25 cellular contexts compared by ENCODE assay signal in genomic region chr2:76633522-76633921, GRCh38.
"Had no signal": no experiment of that assay in that cellular context is flagged by ENCODE, and none has a peak within 500 bp of the region (broad histone marks: within the 10 kb centered on the region; RNA-seq: fewer than 3 reads in every experiment).

No MANE protein-coding gene starts in this region.

- H3K27me3 ChIP-seq: colonic mucosa, dorsolateral prefrontal cortex, esophagus muscularis mucosa, esophagus squamous epithelium, foreskin keratinocyte, gastrocnemius medialis, gastroesophageal sphincter, heart left ventricle, heart right ventricle had no signal

- ATAC-seq: effector memory CD8-positive, alpha-beta T cell; esophagus mucosa; foreskin keratinocyte; gastrocnemius medialis; gastroesophageal sphincter; heart left ventricle; heart right ventricle had no signal

- H3K9me3 Mint-ChIP-seq: dendritic cell treated with granulocyte-macrophage colony-stimulating factor and Interleukin-4, amounts not matched to agents 40 ng/mL and 50 ng/mL, for 4 days had no signal

- DNase-seq: colonic mucosa; cortex of kidney; dermis blood vessel endothelial cell; dorsolateral prefrontal cortex; effector CD4-positive, alpha-beta T cell; effector CD8-positive, alpha-beta T cell; effector memory CD4-positive, alpha-beta T cell; effector memory CD8-positive, alpha-beta T cell; endodermal cell; erythroblast; esophagus squamous epithelium; foreskin fibroblast; foreskin keratinocyte; foreskin melanocyte; gastrocnemius medialis; glutamatergic neuron; head of caudate nucleus; heart left ventricle; heart right ventricle had no signal

- H3K27me3 Mint-ChIP-seq: dendritic cell treated with granulocyte-macrophage colony-stimulating factor and Interleukin-4, amounts not matched to agents 40 ng/mL and 50 ng/mL, for 4 days; effector memory CD8-positive, alpha-beta T cell had no signal

- H3K9me3 ChIP-seq: colonic mucosa, esophagus squamous epithelium, gastrocnemius medialis, gastroesophageal sphincter had no signal

- H3K36me3 ChIP-seq: colonic mucosa, esophagus muscularis mucosa, esophagus squamous epithelium, gastrocnemius medialis, gastroesophageal sphincter, heart left ventricle, heart right ventricle had no signal

- H3K4me1 ChIP-seq: colonic mucosa, esophagus muscularis mucosa, esophagus squamous epithelium, foreskin keratinocyte, gastrocnemius medialis, gastroesophageal sphincter, heart left ventricle, heart right ventricle had no signal

- H3K4me3 ChIP-seq: colonic mucosa, coronary artery, dorsolateral prefrontal cortex, esophagus muscularis mucosa, esophagus squamous epithelium, gastrocnemius medialis, gastroesophageal sphincter, heart left ventricle, heart right ventricle had no signal

- H3K27ac ChIP-seq: colonic mucosa, coronary artery, dorsolateral prefrontal cortex, epithelial cell of prostate, esophagus muscularis mucosa, esophagus squamous epithelium, foreskin keratinocyte, gastrocnemius medialis, gastroesophageal sphincter, heart left ventricle, heart right ventricle had no signal

- H3K4me3 Mint-ChIP-seq: dendritic cell treated with granulocyte-macrophage colony-stimulating factor and Interleukin-4, amounts not matched to agents 40 ng/mL and 50 ng/mL, for 4 days; effector memory CD8-positive, alpha-beta T cell; endodermal cell had no signal

- H3K27ac Mint-ChIP-seq: dendritic cell treated with granulocyte-macrophage colony-stimulating factor and Interleukin-4, amounts not matched to agents 40 ng/mL and 50 ng/mL, for 4 days; effector memory CD8-positive, alpha-beta T cell; endodermal cell had no signal
